Comparison of ENCODE assay signal across 21 cellular contexts in genomic region chrX:100944601-100945000, GRCh38. TPM values are rescaled to one million over a fixed set of nuclear protein-coding genes. Genes with fewer than 3 reads are reported as not detected.
"Had no signal": no experiment of that assay in that cellular context is flagged by ENCODE, and none has a peak within 500 bp of the region (broad histone marks: within the 10 kb centered on the region; RNA-seq: fewer than 3 reads in every experiment).

No MANE protein-coding gene starts in this region.

- H3K4me3 Mint-ChIP-seq: activated CD8-positive, alpha-beta T cell treated with anti-CD3 and anti-CD28 coated beads for 36 hours; activated naive CD4-positive, alpha-beta T cell treated with anti-CD3 and anti-CD28 coated beads, Interleukin-2, amount 50 U/mL, for 24 hours had no signal

- H3K9me3 Mint-ChIP-seq: activated CD8-positive, alpha-beta T cell treated with anti-CD3 and anti-CD28 coated beads for 36 hours; activated naive CD4-positive, alpha-beta T cell treated with anti-CD3 and anti-CD28 coated beads, Interleukin-2, amount 50 U/mL, for 24 hours had no signal

- H3K27ac Mint-ChIP-seq: activated CD8-positive, alpha-beta T cell treated with anti-CD3 and anti-CD28 coated beads for 36 hours; activated naive CD4-positive, alpha-beta T cell treated with anti-CD3 and anti-CD28 coated beads, Interleukin-2, amount 50 U/mL, for 24 hours had no signal

- DNase-seq: activated CD4-positive, alpha-beta T cell treated with anti-CD3 and anti-CD28 coated beads for 4 hours; activated CD8-positive, alpha-beta memory T cell treated with anti-CD3 and anti-CD28 coated beads, Interleukin-2, amount 50 U/mL, for 48 hours; activated CD8-positive, alpha-beta T cell treated with anti-CD3 and anti-CD28 coated beads for 36 hours; activated effector memory CD4-positive, alpha-beta T cell treated with Interleukin-2 at 50 U/mL for 16 hours; activated naive CD4-positive, alpha-beta T cell; activated T-cell treated with anti-CD3 and anti-CD28 coated beads, Interleukin-2, amount 50 U/mL, for 1 hour; aorta; central memory CD4-positive, alpha-beta T cell; NCI-H1105 treated with DMSO at 0.1 percent for 48 hours; NCI-H1436 treated with DMSO at 0.1 percent for 48 hours; NCI-H187; NCI-H2081; NCI-H510A treated with DMSO at 0.1 percent for 48 hours; Peyer's patch; SHP77; SW 1271 had no signal

- H3K27me3 Mint-ChIP-seq: activated CD8-positive, alpha-beta T cell treated with anti-CD3 and anti-CD28 coated beads for 36 hours; activated naive CD4-positive, alpha-beta T cell treated with anti-CD3 and anti-CD28 coated beads, Interleukin-2, amount 50 U/mL, for 24 hours had no signal

RNA-seq across cellular contexts. Expression of gene XKRX, which starts 15.9 kb away (rescaled TPM):
- total RNA-seq: chondrocyte had no signal

RNA-seq across cellular contexts. Expression of gene ARL13A, which starts 24.9 kb away (rescaled TPM):
- total RNA-seq: activated CD8-positive, alpha-beta T cell treated with anti-CD3 and anti-CD28 coated beads for 36 hours; aorta; bronchial epithelial cell; chondrocyte; Peyer's patch; SJSA1; T-helper 1 cell treated with Interleukin-12 subunit alpha and Interleukin-12 subunit beta and Interleukin-4 antibody, amounts not matched to agents 30 ng/mL and 1 ng/mL, for 36 hours had no signal
- polyA plus RNA-seq: aorta had no signal
